ENCODE assay signal across 8 cellular contexts in genomic region chr10:62817120-62817762, GRCh38. TPM values are rescaled to one million over a fixed set of nuclear protein-coding genes. Genes with fewer than 3 reads are reported as not detected.
A peak's percentile ranks its signal among the peaks of the same experiment; 100 is the strongest.
DNase-seq lines count a peak whose midpoint lies in the region; ATAC-seq, FAIRE-seq and TF ChIP-seq lines count a peak whose summit lies in the region.

No MANE protein-coding gene starts in this region.

- H3K4me1 ChIP-seq in endothelial cell of umbilical vein (ENCODE audit: control insufficient read depth, extremely low read depth, insufficient read depth, low read length) (peaks cover 24% of the 10 kb centered on the region), muscle layer of colon (ENCODE audit: insufficient read depth, low read length) (peaks cover 13% of the 10 kb centered on the region)

- H3K4me3 ChIP-seq in endothelial cell of umbilical vein (replicated peaks in 1 of 3; ENCODE audit: insufficient read depth in 1 of 3, low read depth in 1 of 3, low read length in 3 of 3) (peak overlapping the region; percentile 45 to 91 (median 51)), muscle layer of colon (ENCODE audit: low read depth in 1 of 2, low read length in 2 of 2) (peak overlapping the region; percentile 90 to 93)

- ATAC-seq in GM19395 (IDR thresholded peaks at IDR 0.05; ENCODE audit: unreplicated experiment), result peak; percentile 33
- ATAC-seq in stimulated activated naive CD8-positive, alpha-beta T cell treated with anti-CD3 and anti-CD28 coated beads, Interleukin-15, amount 100 ng/mL, for 72 hours, result peak; percentile 21

- H3K27ac ChIP-seq in endothelial cell of umbilical vein (ENCODE audit: insufficient read depth, low read depth, low read length) (no peak overlapping the region), muscle layer of colon (ENCODE audit: low read depth, low read length) (peak overlapping the region; percentile 64)

- no peak for TF ChIP-seq CTCF in endothelial cell of umbilical vein (IDR thresholded peaks at IDR 0.05; ENCODE audit: extremely low read depth in 1 of 2, insufficient read depth in 1 of 2, low read depth in 1 of 2, low read length in 2 of 2)

- intact Hi-C loops in activated CD4-positive, alpha-beta memory T cell treated with anti-CD3 and anti-CD28 coated beads for 36 hours (cut with micrococcal nuclease), result loop anchor here (2.0 to 10.0 kb wide), 4 partner anchors 54 to 915 kb away; partner anchors contain the start of genes ARID5B and REEP3
- intact Hi-C loops in endothelial cell of umbilical vein (cut with micrococcal nuclease), result loop anchor here (2.0 to 5.0 kb wide), 7 partner anchors 130 to 2000 kb away; partner anchors contain the start of genes RHOBTB1 and RTKN2

- no peaks in the 10 kb centered on the region for H4K20me1 ChIP-seq in endothelial cell of umbilical vein (replicated peaks; ENCODE audit: control insufficient read depth, extremely low read depth, insufficient read depth, low read length)

- H3K4me2 ChIP-seq in endothelial cell of umbilical vein (ENCODE audit: insufficient read depth, low read length), result peak overlapping the region; percentile 97

- peak; percentile 52 for FAIRE-seq in HTR-8/SVneo (lab: Jason Lieb, UNC)
- no peak for FAIRE-seq in endothelial cell of umbilical vein (lab: Jason Lieb, UNC)

- no peaks in the 10 kb centered on the region for H3K9me3 ChIP-seq in endothelial cell of umbilical vein (replicated peaks; ENCODE audit: control insufficient read depth, insufficient read depth, low read length)
- H3K9me3 ChIP-seq in muscle layer of colon (ENCODE audit: low read length), result no peaks in the 10 kb centered on the region

- no peaks in the 10 kb centered on the region for H3K9me1 ChIP-seq in endothelial cell of umbilical vein (replicated peaks; ENCODE audit: control insufficient read depth, extremely low read depth, insufficient read depth, low read length)

- H3K36me3 Mint-ChIP-seq in activated CD4-positive, alpha-beta memory T cell treated with anti-CD3 and anti-CD28 coated beads for 36 hours, result peaks cover 38% of the 10 kb centered on the region

- dilution Hi-C loops in endothelial cell of umbilical vein (cut with MboI; ENCODE audit: extremely low pct_ligation_motif_present, low sequenced_read_pairs), result no loop called here

- H2AFZ ChIP-seq in endothelial cell of umbilical vein (ENCODE audit: low read depth, low read length), result peak overlapping the region; percentile 70

- no peaks in the 10 kb centered on the region for H3K9me3 Mint-ChIP-seq in activated CD4-positive, alpha-beta memory T cell treated with anti-CD3 and anti-CD28 coated beads for 36 hours
- H3K9me3 Mint-ChIP-seq in stimulated activated naive CD8-positive, alpha-beta T cell treated with anti-CD3 and anti-CD28 coated beads, Interleukin-15, amount 100 ng/mL, for 72 hours, result no peaks in the 10 kb centered on the region

- peaks cover 34% of the 10 kb centered on the region for H3K4me1 Mint-ChIP-seq in activated CD4-positive, alpha-beta memory T cell treated with anti-CD3 and anti-CD28 coated beads for 36 hours (ENCODE audit: low read depth)
- peaks cover 61% of the 10 kb centered on the region for H3K4me1 Mint-ChIP-seq in stimulated activated naive CD8-positive, alpha-beta T cell treated with anti-CD3 and anti-CD28 coated beads, Interleukin-15, amount 100 ng/mL, for 72 hours

- CTCF ChIA-PET in activated CD4-positive, alpha-beta memory T cell treated with anti-CD3 and anti-CD28 coated beads for 36 hours (lab: Charles Lee), result interaction anchor here (0.7 to 6.7 kb wide), 26 partner anchors 8 to 903 kb away, joined by 3 to 139 read pairs (median 8); partner anchors contain the start of genes ADO and NRBF2
- CTCF ChIA-PET in endothelial cell of umbilical vein (lab: Charles Lee), result interaction anchor here (0.6 to 9.9 kb wide), 58 partner anchors 9 to 1002 kb away, joined by 3 to 232 read pairs (median 4); partner anchors contain the start of genes ADO and NRBF2

- DNase-seq in AG20443 (ENCODE audit: low spot score) (peak; percentile 62), HTR-8/SVneo (ENCODE audit: insufficient read length, low spot score) (no peak), endothelial cell of umbilical vein (ENCODE audit: low read depth, low spot score) (peak; percentile 29), GOT3 (lab: John Stamatoyannopoulos, UW) (no peak)
- peak; percentile 69 for DNase-seq in activated CD4-positive, alpha-beta memory T cell treated with anti-CD3 and anti-CD28 coated beads for 36 hours
- peak; percentile 71 to 77 for DNase-seq in stimulated activated naive CD8-positive, alpha-beta T cell treated with anti-CD3 and anti-CD28 coated beads, Interleukin-15, amount 100 ng/mL, for 72 hours

- peak overlapping the region; percentile 88 for H3K4me3 Mint-ChIP-seq in activated CD4-positive, alpha-beta memory T cell treated with anti-CD3 and anti-CD28 coated beads for 36 hours
- peak overlapping the region; percentile 91 to 94 for H3K4me3 Mint-ChIP-seq in stimulated activated naive CD8-positive, alpha-beta T cell treated with anti-CD3 and anti-CD28 coated beads, Interleukin-15, amount 100 ng/mL, for 72 hours

- no peaks in the 10 kb centered on the region for H3K79me2 ChIP-seq in endothelial cell of umbilical vein (ENCODE audit: control insufficient read depth, insufficient read depth, low read length)

- no TSS peak for BruUV-seq in endothelial cell of umbilical vein (replicated peaks; lab: Mats Ljungman, UMichigan)

- H3K9ac ChIP-seq in endothelial cell of umbilical vein (replicated peaks; ENCODE audit: extremely low read depth, insufficient read depth, low read length), result peak overlapping the region; percentile 16
- peak overlapping the region; percentile 80 for H3K9ac ChIP-seq in muscle layer of colon (ENCODE audit: low read length)

- H3K27me3 ChIP-seq in endothelial cell of umbilical vein (ENCODE audit: control insufficient read depth in 2 of 2, insufficient read depth in 2 of 2, low read length in 2 of 2) (peaks cover 51 to 61% of the 10 kb centered on the region in 2 experiments), muscle layer of colon (ENCODE audit: control insufficient read depth in 1 of 2, insufficient read depth in 2 of 2, low read length in 2 of 2) (peaks cover 22 to 42% of the 10 kb centered on the region in 2 donors)

- peaks cover 21% of the 10 kb centered on the region for H3K27me3 Mint-ChIP-seq in activated CD4-positive, alpha-beta memory T cell treated with anti-CD3 and anti-CD28 coated beads for 36 hours
- peaks cover 32% of the 10 kb centered on the region for H3K27me3 Mint-ChIP-seq in stimulated activated naive CD8-positive, alpha-beta T cell treated with anti-CD3 and anti-CD28 coated beads, Interleukin-15, amount 100 ng/mL, for 72 hours

- TF ChIP-seq POLR2A in endothelial cell of umbilical vein (IDR thresholded peaks at IDR 0.05; ENCODE audit: low read depth, low read length), result no peak

- POLR2A ChIA-PET in activated CD4-positive, alpha-beta memory T cell treated with anti-CD3 and anti-CD28 coated beads for 36 hours (lab: Charles Lee), result interaction anchor here (0.5 to 3.9 kb wide), 19 partner anchors 9 to 452 kb away, joined by 3 to 21 read pairs (median 4); partner anchors contain the start of gene ADO
- POLR2A ChIA-PET in endothelial cell of umbilical vein (lab: Charles Lee), result interaction anchor here (0.6 kb wide), 1 partner anchor 53 kb away, joined by 4 read pairs; no protein-coding TSS in a partner anchor

- no peaks in the 10 kb centered on the region for H3K36me3 ChIP-seq in endothelial cell of umbilical vein (ENCODE audit: control insufficient read depth in 2 of 2, extremely low read depth in 1 of 2, insufficient read depth in 2 of 2, low read length in 2 of 2)
- H3K36me3 ChIP-seq in muscle layer of colon (ENCODE audit: insufficient read depth, low read length), result no peaks in the 10 kb centered on the region

- peak overlapping the region; percentile 100 for H3K27ac Mint-ChIP-seq in activated CD4-positive, alpha-beta memory T cell treated with anti-CD3 and anti-CD28 coated beads for 36 hours
- H3K27ac Mint-ChIP-seq in stimulated activated naive CD8-positive, alpha-beta T cell treated with anti-CD3 and anti-CD28 coated beads, Interleukin-15, amount 100 ng/mL, for 72 hours, result peak overlapping the region; percentile 97 to 98

TF ChIP-seq in endothelial cell of umbilical vein, 7 proteins besides CTCF, POLR2A, EP300 and RAD21 (continues in another document):
- no peak for TF ChIP-seq FOS (IDR thresholded peaks at IDR 0.05; ENCODE audit: borderline replicate concordance, insufficient read depth, low read length)
- TF ChIP-seq JUN (IDR thresholded peaks at IDR 0.05; ENCODE audit: borderline replicate concordance, insufficient read depth, insufficient read length, low read depth), result no peak
- TF ChIP-seq GATA2 (IDR thresholded peaks at IDR 0.05; ENCODE audit: insufficient read depth, insufficient read length, low read depth, low read length), result no peak
- no peak for TF ChIP-seq MAX (IDR thresholded peaks at IDR 0.05; ENCODE audit: insufficient read depth, insufficient read length)
- no peak for TF ChIP-seq POLR2AphosphoS5 (IDR thresholded peaks at IDR 0.05; ENCODE audit: insufficient read depth, low read depth, low read length)
- TF ChIP-seq MYC (IDR thresholded peaks at IDR 0.05; ENCODE audit: low read depth, low read length), result no peak

RNA-seq across cellular contexts. Expression of gene EGR2, which starts 1.1 kb away (rescaled TPM):
- 10 to 100 TPM; 66.9 to 68.2 TPM for total RNA-seq in activated CD4-positive, alpha-beta memory T cell treated with anti-CD3 and anti-CD28 coated beads for 36 hours
- 0.46 and 0.67 TPM in 2 replicates for total RNA-seq in endothelial cell of umbilical vein
- 0.47 and 0.54 TPM in 2 replicates for polyA plus RNA-seq in endothelial cell of umbilical vein
- polyA plus RNA-seq in endothelial cell of umbilical vein (2011; cell fraction: cytosol; rRNA removed), result 0.12 and 0.32 TPM in 2 replicates
- 0.33 and 0.48 TPM in 2 replicates for polyA plus RNA-seq in endothelial cell of umbilical vein (2011; cell fraction: nucleus; rRNA removed)
- 0.07 TPM in 1 of 2 replicates, not detected in the other for polyA plus RNA-seq in endothelial cell of umbilical vein (2012)
- polyA minus RNA-seq in endothelial cell of umbilical vein, result 0.42 and 2.2 TPM in 2 replicates
- polyA minus RNA-seq in endothelial cell of umbilical vein (2011; cell fraction: cytosol; rRNA and poly(A)+ RNA removed), result not detected
- 0.24 and 0.58 TPM in 2 replicates for polyA minus RNA-seq in endothelial cell of umbilical vein (2011; cell fraction: nucleus; rRNA and poly(A)+ RNA removed)

RNA-seq across cellular contexts. Expression of gene ADO, which starts 12.7 kb away (rescaled TPM):
- total RNA-seq in activated CD4-positive, alpha-beta memory T cell treated with anti-CD3 and anti-CD28 coated beads for 36 hours, result 10 to 100 TPM; 26.7 to 27.1 TPM
- total RNA-seq in endothelial cell of umbilical vein, result 14.1 and 14.5 TPM in 2 replicates
- 6.5 and 8.2 TPM in 2 replicates for polyA plus RNA-seq in endothelial cell of umbilical vein
- polyA plus RNA-seq in endothelial cell of umbilical vein (2011; cell fraction: cytosol; rRNA removed), result 5.2 and 6.1 TPM in 2 replicates
- polyA plus RNA-seq in endothelial cell of umbilical vein (2011; cell fraction: nucleus; rRNA removed), result 2.9 and 3.8 TPM in 2 replicates
- 8.7 and 9.1 TPM in 2 replicates for polyA plus RNA-seq in endothelial cell of umbilical vein (2012)
- 7.2 and 8.1 TPM in 2 replicates for polyA minus RNA-seq in endothelial cell of umbilical vein
- polyA minus RNA-seq in endothelial cell of umbilical vein (2011; cell fraction: cytosol; rRNA and poly(A)+ RNA removed), result 20.5 TPM
- 5.7 and 6.3 TPM in 2 replicates for polyA minus RNA-seq in endothelial cell of umbilical vein (2011; cell fraction: nucleus; rRNA and poly(A)+ RNA removed)

Comparison
In these comparisons a context has a peak if more than half of its experiments do, and no peak if none do; other contexts are left out.
1. DNase-seq: peak in AG20443 (single experiment), activated CD4-positive, alpha-beta memory T cell treated with anti-CD3 and anti-CD28 coated beads for 36 hours (single experiment), endothelial cell of umbilical vein (single experiment) and stimulated activated naive CD8-positive, alpha-beta T cell treated with anti-CD3 and anti-CD28 coated beads, Interleukin-15, amount 100 ng/mL, for 72 hours (2 of 2); none in HTR-8/SVneo (single experiment) and GOT3 (single experiment).
2. RNA of gene EGR2, which starts 1.1 kb away (total RNA-seq): 66.9 to 68.2 TPM in activated CD4-positive, alpha-beta memory T cell treated with anti-CD3 and anti-CD28 coated beads for 36 hours; 0.46 to 0.67 TPM in endothelial cell of umbilical vein; every median in the first group is over 10 times any median in the second.